15 cellular contexts compared by ENCODE assay signal in genomic region chr6:142306736-142307135, GRCh38. TPM values are rescaled to one million over a fixed set of nuclear protein-coding genes. Genes with fewer than 3 reads are reported as not detected.
DNase-seq lines count a peak whose midpoint lies in the region; ATAC-seq, FAIRE-seq and TF ChIP-seq lines count a peak whose summit lies in the region.
"Had no signal": no experiment of that assay in that cellular context is flagged by ENCODE, and none has a peak within 500 bp of the region (broad histone marks: within the 10 kb centered on the region; RNA-seq: fewer than 3 reads in every experiment).

No MANE protein-coding gene starts in this region.

- peaks cover 14 to 15% of the 10 kb centered on the region in 2 experiments; a peak in 3 of 4 replicates for H3K79me1 ChIP-seq in IMR-90 (ENCODE audit: low read depth in 1 of 2, low read length in 2 of 2)
- H3K79me1 ChIP-seq in mesendoderm (ENCODE audit: low read length), result no peaks in the 10 kb centered on the region

- POLR2A ChIA-PET in IMR-90 (lab: Charles Lee; ENCODE audit: unreplicated experiment), result no interaction called here

- CTCF ChIA-PET in IMR-90 (lab: Yijun Ruan, JAX), result interaction anchor here (1.7 kb wide), 1 partner anchor 9 kb away, joined by 4 read pairs; no protein-coding TSS in a partner anchor

- H3K9me3 ChIP-seq in IMR-90 (ENCODE audit: control insufficient read depth, insufficient read depth, low read length) (no peaks in the 10 kb centered on the region), kidney (ENCODE audit: control insufficient read depth in 1 of 2, low read length in 2 of 2) (no peaks in the 10 kb centered on the region)

- no peak for FAIRE-seq in kidney (lab: Jason Lieb, UNC)
- FAIRE-seq: H54 had no signal

- no peak for ATAC-seq in IMR-90 (ENCODE audit: low read depth)
- peak; percentile 9; the same call in 1 of the 3 replicates for ATAC-seq in SK-N-SH treated with all-trans-retinoic acid at 6 μM for 48 hours
- no peak for ATAC-seq in effector memory CD8-positive, alpha-beta T cell (replicated peaks)

- intact Hi-C loops in IMR-90 (cut with micrococcal nuclease) (no loop called here), kidney (cut with DNase I) (no loop called here)

- peaks cover 26 to 28% of the 10 kb centered on the region in 2 donors for H3K27me3 Mint-ChIP-seq in effector memory CD8-positive, alpha-beta T cell

- H3K4me2 ChIP-seq in IMR-90 (ENCODE audit: low read depth, low read length) (no peak overlapping the region; the same call in 1 of the 2 replicates), mesendoderm (ENCODE audit: low read length) (no peak overlapping the region)

- no peak overlapping the region for H4K5ac ChIP-seq in IMR-90 (ENCODE audit: low read depth, low read length)
- no peak overlapping the region for H4K5ac ChIP-seq in mesendoderm (ENCODE audit: low read length)

- H2AFZ ChIP-seq in IMR-90 (replicated peaks; ENCODE audit: low read length, poor library complexity), result no peak overlapping the region

- H3K23ac ChIP-seq in IMR-90 (ENCODE audit: low read depth, low read length) (peak overlapping the region; percentile 2; the same call in 1 of the 2 replicates), mesendoderm (ENCODE audit: low read length) (no peak overlapping the region)

- H3K79me2 ChIP-seq in mesendoderm (ENCODE audit: control insufficient read depth, insufficient read depth, low read length), result no peaks in the 10 kb centered on the region

- no peak overlapping the region for H3K14ac ChIP-seq in IMR-90 (replicated peaks; ENCODE audit: low read depth, low read length)

- H2BK120ac ChIP-seq in IMR-90 (ENCODE audit: low read depth, low read length), result no peak overlapping the region
- no peak overlapping the region for H2BK120ac ChIP-seq in mesendoderm (ENCODE audit: low read depth, low read length)

- no peaks in the 10 kb centered on the region for H3K9me1 ChIP-seq in IMR-90 (ENCODE audit: insufficient read depth, low read length)

- H3K27ac Mint-ChIP-seq in effector memory CD8-positive, alpha-beta T cell, result no peak overlapping the region

- H2AK5ac ChIP-seq in IMR-90 (ENCODE audit: low read depth, low read length) (no peak overlapping the region), mesendoderm (ENCODE audit: low read length) (no peak overlapping the region)

- no peak overlapping the region for H3K4me3 ChIP-seq in IMR-90 (ENCODE audit: insufficient read depth, low read depth, low read length)
- H3K4me3 ChIP-seq in mesendoderm (ENCODE audit: low read length), result no peak overlapping the region
- no peak overlapping the region for H3K4me3 ChIP-seq in kidney (ENCODE audit: low read length in 2 of 2)

- TF ChIP-seq POLR2A in IMR-90 (IDR thresholded peaks at IDR 0.05; ENCODE audit: low read depth, low read length), result no peak

- no peak overlapping the region for H2BK15ac ChIP-seq in IMR-90 (ENCODE audit: low read depth, low read length)
- no peak overlapping the region for H2BK15ac ChIP-seq in mesendoderm (replicated peaks; ENCODE audit: low read depth)

- no peaks in the 10 kb centered on the region for H3K9me3 Mint-ChIP-seq in effector memory CD8-positive, alpha-beta T cell

- WGBS in IMR-90 (ENCODE audit: extremely low coverage in 2 of 2, insufficient read length in 1 of 2), 2 experiments, result no CpG with 5 or more reads among the region's 1 CpG
- no CpG with 5 or more reads among the region's 1 CpG for WGBS in mesendoderm (ENCODE audit: extremely low coverage, insufficient coverage, low lambda C conversion rate)

- H4K8ac ChIP-seq in IMR-90 (ENCODE audit: low read depth in 2 of 2, low read length in 2 of 2) (no peak overlapping the region), mesendoderm (ENCODE audit: low read depth, low read length) (no peak overlapping the region)

- H3K4me1 ChIP-seq in IMR-90 (ENCODE audit: control insufficient read depth, insufficient read depth, low read length) (no peaks in the 10 kb centered on the region; the same call in 1 of the 2 replicates), mesendoderm (ENCODE audit: control insufficient read depth, low read depth, low read length) (no peaks in the 10 kb centered on the region), kidney (ENCODE audit: control insufficient read depth in 1 of 2, insufficient read depth in 1 of 2, low read depth in 1 of 2, low read length in 2 of 2) (no peaks in the 10 kb centered on the region)

- no TSS peak for BruUV-seq in IMR-90 (replicated peaks; lab: Mats Ljungman, UMichigan)

- no peak overlapping the region for H2BK20ac ChIP-seq in IMR-90 (ENCODE audit: low read depth, low read length)

- H2BK5ac ChIP-seq in IMR-90 (ENCODE audit: low read depth, low read length, poor library complexity, severe bottlenecking) (no peak overlapping the region), mesendoderm (ENCODE audit: low read length) (no peak overlapping the region)

- no peaks in the 10 kb centered on the region for H4K20me1 ChIP-seq in IMR-90 (ENCODE audit: insufficient read depth, low read length)

- H3K4me3 Mint-ChIP-seq in effector memory CD8-positive, alpha-beta T cell, result no peak overlapping the region

- H3K4ac ChIP-seq in IMR-90 (ENCODE audit: low read depth, low read length), result no peak overlapping the region
- H3K4ac ChIP-seq in mesendoderm (ENCODE audit: low read depth, low read length), result no peak overlapping the region

- no peak overlapping the region for H3K18ac ChIP-seq in IMR-90 (ENCODE audit: low read depth, low read length)
- no peak overlapping the region for H3K18ac ChIP-seq in mesendoderm (ENCODE audit: low read length)

- H3K56ac ChIP-seq in IMR-90 (ENCODE audit: extremely low read depth, insufficient read depth, low read length), result no peak overlapping the region
- no peak overlapping the region for H3K56ac ChIP-seq in mesendoderm (ENCODE audit: low read length)

- in situ Hi-C loops in IMR-90 (cut with MboI; ENCODE audit: low sequenced_read_pairs), result no loop called here

- H3K27me3 ChIP-seq in IMR-90 (ENCODE audit: control insufficient read depth, insufficient read depth, low read length) (no peaks in the 10 kb centered on the region), mesendoderm (ENCODE audit: insufficient read depth, low read length, poor library complexity) (no peaks in the 10 kb centered on the region)

- H3K36me3 ChIP-seq in IMR-90 (ENCODE audit: control insufficient read depth, insufficient read depth, low read length), result no peaks in the 10 kb centered on the region
- no peaks in the 10 kb centered on the region for H3K36me3 ChIP-seq in mesendoderm (ENCODE audit: control insufficient read depth, insufficient read depth, low read length)
- H3K36me3 ChIP-seq in kidney (ENCODE audit: control insufficient read depth in 1 of 2, insufficient read depth in 2 of 2, low read length in 2 of 2), result no peaks in the 10 kb centered on the region

- H2AK9ac ChIP-seq in IMR-90 (replicated peaks; ENCODE audit: low read depth, low read length, poor library complexity), result no peak overlapping the region

- no peaks in the 10 kb centered on the region for H3K36me3 Mint-ChIP-seq in effector memory CD8-positive, alpha-beta T cell (ENCODE audit: insufficient read depth)

- peak overlapping the region; percentile 44 for H3K27ac ChIP-seq in 22Rv1
- no peak overlapping the region for H3K27ac ChIP-seq in IMR-90 (ENCODE audit: insufficient read depth, low read length)
- H3K27ac ChIP-seq in mesendoderm (ENCODE audit: low read depth, low read length), result no peak overlapping the region
- no peak overlapping the region for H3K27ac ChIP-seq in kidney (ENCODE audit: low read depth in 2 of 2, low read length in 2 of 2)
- H3K27ac ChIP-seq: C4-2B had no signal

- dilution Hi-C loops in IMR-90 (cut with HindIII; ENCODE audit: low sequenced_read_pairs, unreplicated experiment), result no loop called here

- no peak overlapping the region for H3K9ac ChIP-seq in IMR-90 (ENCODE audit: low read depth, low read length)
- H3K9ac ChIP-seq in mesendoderm (ENCODE audit: low read length), result no peak overlapping the region
- no peak overlapping the region for H3K9ac ChIP-seq in kidney (ENCODE audit: low read length in 2 of 2)

- H3K4me1 Mint-ChIP-seq in effector memory CD8-positive, alpha-beta T cell (ENCODE audit: low read depth in 2 of 2), result no peaks in the 10 kb centered on the region

- no peak for TF ChIP-seq RAD21 in IMR-90 (IDR thresholded peaks at IDR 0.05; ENCODE audit: low read length)

- DNase-seq in IMR-90 (no peak), mesendoderm (peak; percentile 67), NOMO-1 treated with DMSO at 0.1 percent for 48 hours (lab: John Stamatoyannopoulos, UW; ENCODE audit: unreplicated experiment) (no peak), kidney (no peak)
- no peak for DNase-seq in effector memory CD8-positive, alpha-beta T cell
- DNase-seq: DMS153, KBM-7, NCI-H1436, NCI-H2029, NCI-H510A, NCI-H774 had no signal

- H4K91ac ChIP-seq in IMR-90 (ENCODE audit: insufficient read depth, low read depth, low read length), result no peak overlapping the region

- TF ChIP-seq CTCF in 22Rv1 (IDR thresholded peaks at IDR 0.05) (no peak), IMR-90 (conservative IDR thresholded peaks at IDR 0.05; ENCODE audit: low read depth, low read length) (no peak), kidney (IDR thresholded peaks at IDR 0.05; ENCODE audit: borderline replicate concordance, extremely low read depth, insufficient read depth) (no peak)

TF ChIP-seq in IMR-90, 13 proteins besides CTCF, POLR2A, EP300 and RAD21 (continues in another document):
- TF ChIP-seq RCOR1 (IDR thresholded peaks at IDR 0.05; ENCODE audit: insufficient replicate concordance, low read length) (no peak), CHD1 (IDR thresholded peaks at IDR 0.05; ENCODE audit: low read depth, low read length) (no peak), RFX5 (IDR thresholded peaks at IDR 0.05; ENCODE audit: low read depth, low read length) (no peak), CEBPB (IDR thresholded peaks at IDR 0.05; ENCODE audit: low read depth, low read length) (no peak), SMC3 (IDR thresholded peaks at IDR 0.05; ENCODE audit: low read depth, low read length) (no peak)

TF ChIP-seq in SK-N-SH treated with all-trans-retinoic acid at 6 μM for 48 hours, 23 proteins besides CTCF, POLR2A, EP300 and RAD21 (continues in another document):
- TF ChIP-seq GLIS3 (CRISPR knock-in tag; IDR thresholded peaks at IDR 0.05) (no peak), ZNF565 (CRISPR knock-in tag; conservative IDR thresholded peaks at IDR 0.05; ENCODE audit: low read depth) (no peak), ZNF70 (CRISPR knock-in tag; IDR thresholded peaks at IDR 0.05) (no peak), ZFP3 (CRISPR knock-in tag; IDR thresholded peaks at IDR 0.05) (no peak), ZNF8 (CRISPR knock-in tag; IDR thresholded peaks at IDR 0.05) (no peak), OSR1 (CRISPR knock-in tag; IDR thresholded peaks at IDR 0.05) (no peak), TCF4 (CRISPR knock-in tag; IDR thresholded peaks at IDR 0.05; ENCODE audit: borderline replicate concordance) (no peak)

RNA-seq across cellular contexts. Expression of gene ADGRG6, which starts 4.9 kb away (rescaled TPM):
- total RNA-seq in IMR-90 (2012; rRNA removed) (20.3 and 22.5 TPM in 2 replicates), kidney (32.8 TPM)
- polyA plus RNA-seq in IMR-90 (2012; rRNA removed) (8.1 and 10.0 TPM in 2 replicates), kidney (ENCODE audit: insufficient read depth, low read depth, low replicate concordance) (2.6 TPM)
- polyA plus RNA-seq in IMR-90 (2012; cell fraction: cytosol; rRNA removed), result 2.0 and 2.2 TPM in 2 replicates
- 3.2 and 16.3 TPM in 2 replicates for polyA plus RNA-seq in IMR-90 (2012; cell fraction: nucleus; rRNA removed; ENCODE audit: low replicate concordance)
- polyA plus RNA-seq in mesendoderm (2013, experiment 1 of 2), result 1.8 TPM
- polyA plus RNA-seq in mesendoderm (2013, experiment 2 of 2), result 2.1 TPM
